In the genomic region with DNA sequence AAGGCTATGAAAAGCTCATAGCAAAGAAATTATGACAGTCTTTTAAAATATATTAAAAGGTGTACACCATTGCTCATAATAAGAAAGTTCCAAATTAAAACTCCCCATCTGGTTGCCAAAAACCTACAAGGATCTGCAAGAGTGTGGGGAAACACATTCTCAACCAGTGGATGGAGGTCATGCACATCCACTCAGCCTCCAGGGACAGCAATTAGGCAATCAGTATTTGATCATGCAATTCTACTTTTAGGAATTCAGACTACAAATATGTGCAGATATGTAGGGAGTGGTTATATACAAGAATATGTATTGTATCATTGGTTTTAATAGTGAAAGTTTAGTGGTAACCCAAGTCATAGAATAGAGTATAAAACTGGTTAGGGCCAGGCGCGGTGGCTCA, we compare ENCODE assay signal across 10 cellular contexts.
"Had no signal": no experiment of that assay in that cellular context is flagged by ENCODE, and none has a peak within 500 bp of the region (broad histone marks: within the 10 kb centered on the region; RNA-seq: fewer than 3 reads in every experiment).

No MANE protein-coding gene starts in this region.

- H3K27me3 Mint-ChIP-seq: IgD-negative memory B cell had no signal

- H3K4me3 Mint-ChIP-seq: HFFc6, IgD-negative memory B cell had no signal

- H3K9me3 ChIP-seq: HAP-1 had no signal

- H2AFZ ChIP-seq: GM23248 had no signal

- H3K36me3 Mint-ChIP-seq: IgD-negative memory B cell had no signal

- H3K4me3 ChIP-seq: GM23248, HAP-1 had no signal

- H3K9ac ChIP-seq: GM23248 had no signal

- H3K27ac ChIP-seq: GM23248, HL-60 had no signal

- H3K27ac Mint-ChIP-seq: HFFc6, IgD-negative memory B cell had no signal

- H3K36me3 ChIP-seq: HAP-1 had no signal

- H3K4me1 Mint-ChIP-seq: IgD-negative memory B cell had no signal

- ATAC-seq: HCT116, HepG2 had no signal

- DNase-seq: GM23248, GOT3, H7, HFFc6, KBM-7 had no signal
